ENCODE assay signal across 1 cellular context in the genomic region with DNA sequence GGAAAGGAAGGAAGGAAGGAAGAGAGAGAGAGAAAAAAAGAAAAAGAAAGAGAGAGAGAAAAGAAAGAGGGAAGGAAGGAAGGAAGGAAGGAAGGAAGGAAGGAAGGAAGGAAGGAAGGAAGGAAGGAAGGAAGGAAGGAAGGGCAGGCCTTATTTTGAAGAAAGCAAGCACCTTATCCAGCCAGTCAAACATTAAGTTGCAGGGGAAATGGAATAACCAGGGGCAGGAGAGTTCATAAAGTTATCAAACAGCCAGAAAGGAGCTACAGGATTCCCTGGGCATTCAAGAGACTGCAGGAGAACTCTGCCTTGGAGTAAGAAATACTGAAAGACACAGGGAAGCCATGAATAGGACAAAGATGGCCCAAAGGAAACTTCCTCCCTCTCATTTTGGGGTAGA.
A peak's percentile ranks its signal among the peaks of the same experiment; 100 is the strongest.
TF ChIP-seq lines count a peak whose summit lies in the region.

No MANE protein-coding gene starts in this region.

TF ChIP-seq in K562, 482 proteins besides CTCF, POLR2A, EP300 and RAD21:
- TF ChIP-seq, protein P1, sequence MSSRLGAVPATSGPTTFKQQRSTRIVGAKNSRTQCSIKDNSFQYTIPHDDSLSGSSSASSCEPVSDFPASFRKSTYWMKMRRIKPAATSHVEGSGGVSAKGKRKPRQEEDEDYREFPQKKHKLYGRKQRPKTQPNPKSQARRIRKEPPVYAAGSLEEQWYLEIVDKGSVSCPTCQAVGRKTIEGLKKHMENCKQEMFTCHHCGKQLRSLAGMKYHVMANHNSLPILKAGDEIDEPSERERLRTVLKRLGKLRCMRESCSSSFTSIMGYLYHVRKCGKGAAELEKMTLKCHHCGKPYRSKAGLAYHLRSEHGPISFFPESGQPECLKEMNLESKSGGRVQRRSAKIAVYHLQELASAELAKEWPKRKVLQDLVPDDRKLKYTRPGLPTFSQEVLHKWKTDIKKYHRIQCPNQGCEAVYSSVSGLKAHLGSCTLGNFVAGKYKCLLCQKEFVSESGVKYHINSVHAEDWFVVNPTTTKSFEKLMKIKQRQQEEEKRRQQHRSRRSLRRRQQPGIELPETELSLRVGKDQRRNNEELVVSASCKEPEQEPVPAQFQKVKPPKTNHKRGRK (tag; IDR thresholded peaks at IDR 0.05), result 0 out of 2 replicates have a peak, but pooled peaks have one; percentile 19
- no peak for TF ChIP-seq SAFB2 (IDR thresholded peaks at IDR 0.05; ENCODE audit: borderline replicate concordance, low read depth, low read length, severe bottlenecking)
- TF ChIP-seq HDAC2 (IDR thresholded peaks at IDR 0.05), result no peak
- no peak for TF ChIP-seq FIP1L1 (IDR thresholded peaks at IDR 0.05; ENCODE audit: low read depth, low read length, poor library complexity, severe bottlenecking)
- TF ChIP-seq DDX20 (tag; IDR thresholded peaks at IDR 0.05; ENCODE audit: low read depth), result no peak
- TF ChIP-seq BRCA1 (IDR thresholded peaks at IDR 0.05), result no peak
- no peak for TF ChIP-seq BRCA1 (CRISPR knock-in tag; IDR thresholded peaks at IDR 0.05)
- TF ChIP-seq, protein P2, sequence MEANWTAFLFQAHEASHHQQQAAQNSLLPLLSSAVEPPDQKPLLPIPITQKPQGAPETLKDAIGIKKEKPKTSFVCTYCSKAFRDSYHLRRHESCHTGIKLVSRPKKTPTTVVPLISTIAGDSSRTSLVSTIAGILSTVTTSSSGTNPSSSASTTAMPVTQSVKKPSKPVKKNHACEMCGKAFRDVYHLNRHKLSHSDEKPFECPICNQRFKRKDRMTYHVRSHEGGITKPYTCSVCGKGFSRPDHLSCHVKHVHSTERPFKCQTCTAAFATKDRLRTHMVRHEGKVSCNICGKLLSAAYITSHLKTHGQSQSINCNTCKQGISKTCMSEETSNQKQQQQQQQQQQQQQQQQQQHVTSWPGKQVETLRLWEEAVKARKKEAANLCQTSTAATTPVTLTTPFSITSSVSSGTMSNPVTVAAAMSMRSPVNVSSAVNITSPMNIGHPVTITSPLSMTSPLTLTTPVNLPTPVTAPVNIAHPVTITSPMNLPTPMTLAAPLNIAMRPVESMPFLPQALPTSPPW (CRISPR knock-in tag; IDR thresholded peaks at IDR 0.05), result no peak
